ENCODE assay signal across 1 cellular context in the genomic region with DNA sequence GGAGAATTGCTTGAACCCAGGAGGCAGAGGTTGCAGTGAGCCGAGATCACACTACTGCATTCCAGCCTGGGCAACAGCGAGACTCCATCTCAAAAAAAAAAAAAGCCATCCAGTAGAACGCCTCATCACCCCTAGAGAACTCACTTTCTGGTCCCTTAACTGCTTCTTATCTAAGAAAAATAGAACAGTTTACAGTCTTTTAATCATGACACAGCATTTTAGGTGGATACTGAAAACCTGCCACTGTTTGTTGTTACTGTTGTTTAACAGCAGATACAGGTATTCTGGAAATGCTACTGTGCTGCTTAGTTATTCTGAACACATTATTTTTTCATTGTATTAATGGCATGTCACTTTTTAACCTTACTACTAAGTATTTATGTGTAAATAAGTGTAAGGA.
TF ChIP-seq lines count a peak whose summit lies in the region.

No MANE protein-coding gene starts in this region.

TF ChIP-seq in K562, 482 proteins besides CTCF, POLR2A, EP300 and RAD21 (continued from another document):
- TF ChIP-seq, protein P1, sequence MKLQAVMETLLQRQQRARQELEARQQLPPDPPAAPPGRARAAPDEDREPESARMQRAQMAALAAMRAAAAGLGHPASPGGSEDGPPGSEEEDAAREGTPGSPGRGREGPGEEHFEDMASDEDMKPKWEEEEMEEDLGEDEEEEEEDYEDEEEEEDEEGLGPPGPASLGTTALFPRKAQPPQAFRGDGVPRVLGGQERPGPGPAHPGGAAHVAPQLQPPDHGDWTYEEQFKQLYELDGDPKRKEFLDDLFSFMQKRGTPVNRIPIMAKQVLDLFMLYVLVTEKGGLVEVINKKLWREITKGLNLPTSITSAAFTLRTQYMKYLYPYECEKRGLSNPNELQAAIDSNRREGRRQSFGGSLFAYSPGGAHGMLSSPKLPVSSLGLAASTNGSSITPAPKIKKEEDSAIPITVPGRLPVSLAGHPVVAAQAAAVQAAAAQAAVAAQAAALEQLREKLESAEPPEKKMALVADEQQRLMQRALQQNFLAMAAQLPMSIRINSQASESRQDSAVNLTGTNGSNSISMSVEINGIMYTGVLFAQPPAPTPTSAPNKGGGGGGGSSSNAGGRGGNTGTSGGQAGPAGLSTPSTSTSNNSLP (IDR thresholded peaks at IDR 0.05; ENCODE audit: borderline replicate concordance, low read depth, low read length) = no peak
